In genomic region chr3:188196232-188196990, GRCh38 we compare ENCODE assay signal across 19 cellular contexts. TPM values are rescaled to one million over a fixed set of nuclear protein-coding genes. Genes with fewer than 3 reads are reported as not detected.
DNase-seq lines count a peak whose midpoint lies in the region; ATAC-seq, FAIRE-seq and TF ChIP-seq lines count a peak whose summit lies in the region.
"Had no signal": no experiment of that assay in that cellular context is flagged by ENCODE, and none has a peak within 500 bp of the region (broad histone marks: within the 10 kb centered on the region; RNA-seq: fewer than 3 reads in every experiment).

No MANE protein-coding gene starts in this region.

- H3K36me3 ChIP-seq in right atrium auricular region (no peaks in the 10 kb centered on the region), H1 (ENCODE audit: control insufficient read depth in 2 of 4, insufficient read depth in 4 of 4, low read length in 3 of 4) (no peaks in the 10 kb centered on the region), hepatocyte (replicated peaks; ENCODE audit: insufficient read depth, low read depth) (no peaks in the 10 kb centered on the region)

- H2BK12ac ChIP-seq in H1 (ENCODE audit: low read depth, low read length): 0 out of 2 replicates have a peak overlapping the region, but pooled peaks have one; percentile 61

- no peak overlapping the region for H3K4me3 ChIP-seq in right atrium auricular region
- no peak overlapping the region for H3K4me3 ChIP-seq in H1 (ENCODE audit: extremely low read depth in 1 of 4, insufficient read depth in 2 of 4, low read depth in 3 of 4, low read length in 4 of 4)
- H3K4me3 ChIP-seq in hepatocyte: no peak overlapping the region

- H3K23me2 ChIP-seq in H1 (ENCODE audit: low read depth, low read length): no peaks in the 10 kb centered on the region

- no peak overlapping the region for H3K14ac ChIP-seq in H1 (ENCODE audit: insufficient read length)

- 82% methylated on average over 6 of the region's 6 CpGs; no CpG with 5 or more reads in 1 of the 2 experiments for WGBS in H1 (ENCODE audit: extremely low coverage in 1 of 2, insufficient coverage in 1 of 2, insufficient read length in 1 of 2, insufficient replicate concordance in 2 of 2, low coverage in 1 of 2, low lambda C conversion rate in 2 of 2, missing lambda C conversion rate in 1 of 2), 2 experiments
- WGBS in hepatocyte (ENCODE audit: low lambda C conversion rate, missing lambda C conversion rate): 87% methylated on average over 6 of the region's 6 CpGs

- no peak overlapping the region for H3K4ac ChIP-seq in H1 (replicated peaks; ENCODE audit: insufficient read length, low read depth, low read length)

- H3K4me1 Mint-ChIP-seq in neural crest cell: peaks cover 27% of the 10 kb centered on the region

- no peak overlapping the region for H4K5ac ChIP-seq in H1 (ENCODE audit: insufficient read length, low read depth, low read length)

- H3K9ac ChIP-seq in H1 (replicated peaks in 1 of 4; ENCODE audit: extremely low read depth in 1 of 4, low read depth in 3 of 4, low read length in 3 of 4): no peak overlapping the region
- H3K9ac ChIP-seq: KMS-11 had no signal

- DNase-seq in right atrium auricular region (ENCODE audit: low spot score) (peak; percentile 56), Right ventricle myocardium superior (no peak), H1 (ENCODE audit: low read depth in 1 of 2, low spot score in 2 of 2) (no peak), neural crest cell (ENCODE audit: low read depth, low spot score) (no peak), hepatocyte (ENCODE audit: low spot score) (no peak), foreskin melanocyte (no peak)
- DNase-seq: activated CD4-positive, CD25-positive, alpha-beta regulatory T cell; activated naive CD4-positive, alpha-beta T cell treated with anti-CD3 and anti-CD28 coated beads, Interleukin-2, amount 50 U/mL, for 16 hours; glutamatergic neuron; naive thymus-derived CD8-positive, alpha-beta T cell; NCI-H146; stimulated activated CD4-positive, alpha-beta T cell treated with anti-CD3 and anti-CD28 coated beads, Interleukin-4, amount 100 ng/mL, for 4 hours had no signal

- H3K4me2 ChIP-seq in H1 (ENCODE audit: insufficient read depth in 1 of 2, low read depth in 2 of 2, low read length in 2 of 2) (no peak overlapping the region), hepatocyte (no peak overlapping the region)
- H3K4me2 ChIP-seq: KMS-11 had no signal

- no peak overlapping the region for H2BK20ac ChIP-seq in H1 (ENCODE audit: low read length)

- H2BK15ac ChIP-seq in H1 (ENCODE audit: low read length): no peak overlapping the region

- H3K56ac ChIP-seq in H1 (replicated peaks; ENCODE audit: insufficient read length, low read depth, low read length): no peak overlapping the region

- no peak overlapping the region for H3K4me3 Mint-ChIP-seq in neural crest cell
- H3K4me3 Mint-ChIP-seq: central memory CD8-positive, alpha-beta T cell; stimulated activated effector memory CD8-positive, alpha-beta T cell treated with anti-CD3 and anti-CD28 coated beads, Interleukin-12 subunit alpha, Interleukin-12 subunit beta, amount 100 ng/mL, for 72 hours had no signal

- H2BK120ac ChIP-seq in H1 (replicated peaks; ENCODE audit: low read depth, low read length): no peak overlapping the region

- intact Hi-C loops in Right ventricle myocardium superior (cut with DNase I): no loop called here

- ATAC-seq in Right ventricle myocardium superior (ENCODE audit: poor library complexity): no peak
- ATAC-seq in GM18909 (IDR thresholded peaks at IDR 0.05; ENCODE audit: poor library complexity, unreplicated experiment): no peak
- no peak for ATAC-seq in HG02885 (IDR thresholded peaks at IDR 0.05; ENCODE audit: poor library complexity, unreplicated experiment)
- ATAC-seq: naive thymus-derived CD8-positive, alpha-beta T cell had no signal

- no peak overlapping the region for H4K8ac ChIP-seq in H1 (ENCODE audit: extremely low read depth, insufficient read depth, low read length)

- H3K18ac ChIP-seq in H1 (ENCODE audit: extremely low read depth, low read length): no peak overlapping the region; the same call in 1 of the 2 replicates

- H3K9me3 Mint-ChIP-seq in neural crest cell: peaks cover 2% of the 10 kb centered on the region
- H3K9me3 Mint-ChIP-seq: central memory CD8-positive, alpha-beta T cell; stimulated activated effector memory CD8-positive, alpha-beta T cell treated with anti-CD3 and anti-CD28 coated beads, Interleukin-12 subunit alpha, Interleukin-12 subunit beta, amount 100 ng/mL, for 72 hours had no signal

- H3K79me1 ChIP-seq in H1 (ENCODE audit: low read depth, low read length): peaks cover 6% of the 10 kb centered on the region; the same call in 1 of the 2 replicates

- peak overlapping the region; percentile 3 for H3K27ac Mint-ChIP-seq in neural crest cell (ENCODE audit: unreplicated experiment)
- H3K27ac Mint-ChIP-seq: stimulated activated effector memory CD8-positive, alpha-beta T cell treated with anti-CD3 and anti-CD28 coated beads, Interleukin-12 subunit alpha, Interleukin-12 subunit beta, amount 100 ng/mL, for 72 hours had no signal

- H3K27me3 Mint-ChIP-seq in neural crest cell (ENCODE audit: low read depth): no peaks in the 10 kb centered on the region
- H3K27me3 Mint-ChIP-seq: central memory CD8-positive, alpha-beta T cell; naive thymus-derived CD8-positive, alpha-beta T cell had no signal

- no peak overlapping the region for H2AK5ac ChIP-seq in H1 (ENCODE audit: low read depth, low read length)

- H3K4me1 ChIP-seq in right atrium auricular region: peaks cover 0 to 49% of the 10 kb centered on the region in 2 donors
- peaks cover 0 to 6% (median 4%) of the 10 kb centered on the region in 4 experiments; a peak in 3 of 7 replicates for H3K4me1 ChIP-seq in H1 (replicated peaks in 1 of 4; ENCODE audit: control insufficient read depth in 3 of 4, insufficient read depth in 4 of 4, low read length in 3 of 4)
- no peaks in the 10 kb centered on the region for H3K4me1 ChIP-seq in hepatocyte (ENCODE audit: insufficient read depth)

- TF ChIP-seq CTCF in right atrium auricular region (IDR thresholded peaks at IDR 0.05) (no peak), H1 (IDR thresholded peaks at IDR 0.05; ENCODE audit: control extremely low read depth in 1 of 3, insufficient read depth in 1 of 3, low read depth in 1 of 3, low read length in 3 of 3) (no peak), neural crest cell (conservative IDR thresholded peaks at IDR 0.05) (no peak), hepatocyte (IDR thresholded peaks at IDR 0.05; ENCODE audit: poor library complexity) (no peak)

- no peak for TF ChIP-seq RAD21 in H1 (IDR thresholded peaks at IDR 0.05 in 1 of 2, conservative IDR thresholded peaks at IDR 0.05 in 1 of 2; ENCODE audit: low read depth in 2 of 2, low read length in 2 of 2)

- H3K27ac ChIP-seq in right atrium auricular region: peak overlapping the region; percentile 67 to 78
- H3K27ac ChIP-seq in H1 (ENCODE audit: low read depth, low read length): no peak overlapping the region
- H3K27ac ChIP-seq in hepatocyte: no peak overlapping the region
- H3K27ac ChIP-seq: KMS-11 had no signal

- no peak overlapping the region for H3K23ac ChIP-seq in H1 (ENCODE audit: insufficient read length)

- no peak for TF ChIP-seq EP300 in H1 (IDR thresholded peaks at IDR 0.05; ENCODE audit: borderline replicate concordance in 1 of 2, low read depth in 2 of 2, low read length in 2 of 2)

- peaks cover 3% of the 10 kb centered on the region for H3K36me3 Mint-ChIP-seq in neural crest cell (ENCODE audit: low read depth)

- H2BK5ac ChIP-seq in H1 (ENCODE audit: low read depth, low read length): no peak overlapping the region

- no peak overlapping the region for H4K91ac ChIP-seq in H1 (replicated peaks; ENCODE audit: insufficient read length, low read length)

- no peak for TF ChIP-seq POLR2A in H1 (IDR thresholded peaks at IDR 0.05; ENCODE audit: control extremely low read depth in 1 of 2, low read depth in 2 of 2, low read length in 2 of 2)

- no peaks in the 10 kb centered on the region for H3K9me2 ChIP-seq in hepatocyte (replicated peaks; ENCODE audit: insufficient read depth)

- CTCF ChIA-PET in H1 (lab: Charles Lee; ENCODE audit: partially characterized antibody): interaction anchor here (1.0 to 7.0 kb wide), 2 partner anchors 10 to 205 kb away, joined by 3 to 50 read pairs; no protein-coding TSS in a partner anchor

- H4K20me1 ChIP-seq in H1 (replicated peaks in 1 of 2; ENCODE audit: control insufficient read depth in 1 of 2, insufficient read depth in 2 of 2, low read length in 2 of 2): peaks cover 0 to 4% of the 10 kb centered on the region in 2 experiments
- peaks cover 20% of the 10 kb centered on the region for H4K20me1 ChIP-seq in hepatocyte (ENCODE audit: insufficient read depth, poor library complexity, severe bottlenecking)

- POLR2A ChIA-PET in H1 (lab: Charles Lee; ENCODE audit: partially characterized antibody): no interaction called here

- H3K27me3 ChIP-seq in right atrium auricular region (no peaks in the 10 kb centered on the region), H1 (replicated peaks in 1 of 4; ENCODE audit: control insufficient read depth in 3 of 4, extremely low read depth in 1 of 4, insufficient read depth in 3 of 4, low read length in 3 of 4) (no peaks in the 10 kb centered on the region), hepatocyte (no peaks in the 10 kb centered on the region)

- FAIRE-seq in H1 (lab: Jason Lieb, UNC): no peak
- FAIRE-seq: endometrium, H54 had no signal

- H3K9me3 ChIP-seq in right atrium auricular region (no peaks in the 10 kb centered on the region), H1 (ENCODE audit: insufficient read depth in 2 of 2, low read depth in 1 of 2, low read length in 1 of 2) (no peaks in the 10 kb centered on the region), hepatocyte (ENCODE audit: low read depth) (no peaks in the 10 kb centered on the region)

- H2AFZ ChIP-seq in H1 (ENCODE audit: low read length) (no peak overlapping the region), hepatocyte (no peak overlapping the region)

- H3K79me2 ChIP-seq in H1 (ENCODE audit: control insufficient read depth in 1 of 2, insufficient read depth in 2 of 2, low read length in 2 of 2): peaks cover 0 to 14% of the 10 kb centered on the region in 2 experiments; a peak in 3 of 4 replicates
- H3K79me2 ChIP-seq in hepatocyte: peaks cover 100% of the 10 kb centered on the region

TF ChIP-seq in H1, 55 proteins besides CTCF, POLR2A, EP300 and RAD21 (continues in another document):
- no peak for TF ChIP-seq JUND (IDR thresholded peaks at IDR 0.05; ENCODE audit: low read length)

RNA-seq across cellular contexts. Expression of gene LPP, which starts 42.5 kb away (rescaled TPM):
- total RNA-seq in right atrium auricular region (100 to 1,000 TPM; 117 to 186 TPM), Right ventricle myocardium superior (92.9 TPM), neural crest cell (38.7 and 42.1 TPM in 2 replicates), hepatocyte (67.7 and 73.8 TPM in 2 replicates)
- 53.3 and 60.2 TPM in 2 replicates for total RNA-seq in H1 (2021; fragmentation: NEBNext Ultra II Directional; extraction: Animal tissue kit (Norgen Biotek cat#: 25700))
- polyA plus RNA-seq in H1 (2011; rRNA removed) (10.0 and 12.1 TPM in 2 replicates), hepatocyte (46.9 and 53.2 TPM in 2 replicates)
- 6.2 TPM for polyA plus RNA-seq in H1 (2011; cell fraction: cytosol; rRNA removed)
- 78.5 TPM for polyA plus RNA-seq in H1 (2011; cell fraction: nucleus; rRNA removed)
- 6.5 to 12.8 TPM (median 11.1 TPM) in 4 replicates for polyA plus RNA-seq in H1 (2012, experiment 1 of 2)
- 1.8 TPM for polyA plus RNA-seq in H1 (2012, experiment 2 of 2)
- polyA plus RNA-seq in H1 (2013, experiment 1 of 2): 17.2 TPM
- polyA plus RNA-seq in H1 (2013, experiment 2 of 2): 12.6 TPM
- polyA minus RNA-seq in H1 (2011; rRNA and poly(A)+ RNA removed): 222 and 238 TPM in 2 replicates
- polyA minus RNA-seq in H1 (2011; cell fraction: cytosol; rRNA and poly(A)+ RNA removed): 46.1 TPM
- 162 TPM for polyA minus RNA-seq in H1 (2011; cell fraction: nucleus; rRNA and poly(A)+ RNA removed)

Comparison
In these comparisons a context has a peak if more than half of its experiments do, and no peak if none do; other contexts are left out.
1. H3K27ac ChIP-seq: peak in right atrium auricular region (2 of 2); none in H1 (single experiment) and hepatocyte (single experiment).